In genomic region chr2:219544567-219544966, GRCh38 we compare ENCODE assay signal across 8 cellular contexts. TPM values are rescaled to one million over a fixed set of nuclear protein-coding genes. Genes with fewer than 3 reads are reported as not detected.
A peak's percentile ranks its signal among the peaks of the same experiment; 100 is the strongest.
DNase-seq lines count a peak whose midpoint lies in the region; ATAC-seq and FAIRE-seq lines count a peak whose summit lies in the region.

No MANE protein-coding gene starts in this region.

- H3K4me3 Mint-ChIP-seq in activated CD4-positive, alpha-beta T cell treated with anti-CD3 and anti-CD28 coated beads, Interleukin-2, amount 10 ng/mL, durations not matched to agents 7 days and 5 days: peak overlapping the region; percentile 73
- peak overlapping the region; percentile 74 for H3K4me3 Mint-ChIP-seq in activated CD4-positive, alpha-beta memory T cell treated with anti-CD3 and anti-CD28 coated beads, Interleukin-2, amount 10 ng/mL, durations not matched to agents 7 days and 5 days

- POLR2A ChIA-PET in activated CD4-positive, alpha-beta T cell treated with anti-CD3 and anti-CD28 coated beads, Interleukin-2, amount 10 ng/mL, durations not matched to agents 7 days and 5 days (lab: Charles Lee): no interaction called here
- POLR2A ChIA-PET in activated CD4-positive, alpha-beta memory T cell treated with anti-CD3 and anti-CD28 coated beads, Interleukin-2, amount 10 ng/mL, durations not matched to agents 7 days and 5 days (lab: Charles Lee): interaction anchor here (2.4 kb wide), 1 partner anchor 8 kb away, joined by 12 read pairs; no protein-coding TSS in a partner anchor

- peaks cover 7 to 13% of the 10 kb centered on the region in 2 donors for H3K36me3 ChIP-seq in stomach smooth muscle (ENCODE audit: control insufficient read depth in 2 of 2, insufficient read depth in 2 of 2, low read length in 2 of 2)

- H3K27me3 ChIP-seq in stomach smooth muscle (ENCODE audit: control insufficient read depth in 1 of 2, insufficient read depth in 2 of 2, low read length in 2 of 2): no peaks in the 10 kb centered on the region

- H3K9me3 Mint-ChIP-seq in activated CD4-positive, alpha-beta T cell treated with anti-CD3 and anti-CD28 coated beads, Interleukin-2, amount 10 ng/mL, durations not matched to agents 7 days and 5 days: no peaks in the 10 kb centered on the region
- no peaks in the 10 kb centered on the region for H3K9me3 Mint-ChIP-seq in activated CD4-positive, alpha-beta memory T cell treated with anti-CD3 and anti-CD28 coated beads, Interleukin-2, amount 10 ng/mL, durations not matched to agents 7 days and 5 days

- peak overlapping the region; percentile 57 to 74 for H3K9ac ChIP-seq in stomach smooth muscle (ENCODE audit: low read length in 2 of 2)

- no peaks in the 10 kb centered on the region for H3K36me3 Mint-ChIP-seq in activated CD4-positive, alpha-beta T cell treated with anti-CD3 and anti-CD28 coated beads, Interleukin-2, amount 10 ng/mL, durations not matched to agents 7 days and 5 days (ENCODE audit: low read depth)
- H3K36me3 Mint-ChIP-seq in activated CD4-positive, alpha-beta memory T cell treated with anti-CD3 and anti-CD28 coated beads, Interleukin-2, amount 10 ng/mL, durations not matched to agents 7 days and 5 days (ENCODE audit: low read depth): peaks cover 7% of the 10 kb centered on the region

- no peak for DNase-seq in activated CD4-positive, alpha-beta T cell treated with anti-CD3 and anti-CD28 coated beads, Interleukin-2, amount 10 ng/mL, durations not matched to agents 7 days and 5 days
- no peak for DNase-seq in activated CD4-positive, alpha-beta T cell treated with anti-CD3 and anti-CD28 coated beads, Interleukin-2, amount 50 U/mL, for 1 hour
- no peak for DNase-seq in activated CD4-positive, alpha-beta memory T cell treated with anti-CD3 and anti-CD28 coated beads, Interleukin-2, amount 10 ng/mL, durations not matched to agents 7 days and 5 days
- no peak for DNase-seq in RCC 7860 (ENCODE audit: low spot score)

- peak overlapping the region; percentile 78 for H3K27ac ChIP-seq in stomach smooth muscle (ENCODE audit: low read length)

- CTCF ChIA-PET in activated CD4-positive, alpha-beta T cell treated with anti-CD3 and anti-CD28 coated beads, Interleukin-2, amount 10 ng/mL, durations not matched to agents 7 days and 5 days (lab: Charles Lee): interaction anchor here (1.0 to 4.7 kb wide), 3 partner anchors 15 to 128 kb away, joined by 3 to 39 read pairs (median 3); no protein-coding TSS in a partner anchor
- CTCF ChIA-PET in activated CD4-positive, alpha-beta memory T cell treated with anti-CD3 and anti-CD28 coated beads, Interleukin-2, amount 10 ng/mL, durations not matched to agents 7 days and 5 days (lab: Charles Lee): interaction anchor here (1.3 to 4.9 kb wide), 5 partner anchors 13 to 98 kb away, joined by 3 to 34 read pairs (median 3); partner anchors contain the start of gene STK11IP

- peaks cover 15% of the 10 kb centered on the region for H3K27me3 Mint-ChIP-seq in activated CD4-positive, alpha-beta T cell treated with anti-CD3 and anti-CD28 coated beads, Interleukin-2, amount 10 ng/mL, durations not matched to agents 7 days and 5 days
- peaks cover 17% of the 10 kb centered on the region for H3K27me3 Mint-ChIP-seq in activated CD4-positive, alpha-beta memory T cell treated with anti-CD3 and anti-CD28 coated beads, Interleukin-2, amount 10 ng/mL, durations not matched to agents 7 days and 5 days

- no peak for ATAC-seq in GM19035 (IDR thresholded peaks at IDR 0.05; ENCODE audit: unreplicated experiment)
- ATAC-seq in HG02981 (IDR thresholded peaks at IDR 0.05; ENCODE audit: unreplicated experiment): no peak

- H3K27ac Mint-ChIP-seq in activated CD4-positive, alpha-beta T cell treated with anti-CD3 and anti-CD28 coated beads, Interleukin-2, amount 10 ng/mL, durations not matched to agents 7 days and 5 days: peak overlapping the region; percentile 54
- peak overlapping the region; percentile 44 for H3K27ac Mint-ChIP-seq in activated CD4-positive, alpha-beta memory T cell treated with anti-CD3 and anti-CD28 coated beads, Interleukin-2, amount 10 ng/mL, durations not matched to agents 7 days and 5 days

- H3K9me3 ChIP-seq in iPS-18c (ENCODE audit: control insufficient read depth, insufficient read depth, low read length) (no peaks in the 10 kb centered on the region), stomach smooth muscle (ENCODE audit: control insufficient read depth in 2 of 2, low read length in 2 of 2) (no peaks in the 10 kb centered on the region)

- H3K4me3 ChIP-seq in iPS-18c (ENCODE audit: insufficient read depth, low read depth, low read length) (peak overlapping the region; percentile 87; the same call in 1 of the 2 replicates), stomach smooth muscle (ENCODE audit: low read length in 2 of 2) (peak overlapping the region; percentile 63 to 80)

- H3K4me1 Mint-ChIP-seq in activated CD4-positive, alpha-beta T cell treated with anti-CD3 and anti-CD28 coated beads, Interleukin-2, amount 10 ng/mL, durations not matched to agents 7 days and 5 days: peaks cover 24% of the 10 kb centered on the region
- H3K4me1 Mint-ChIP-seq in activated CD4-positive, alpha-beta memory T cell treated with anti-CD3 and anti-CD28 coated beads, Interleukin-2, amount 10 ng/mL, durations not matched to agents 7 days and 5 days: peaks cover 23% of the 10 kb centered on the region

- no peak for FAIRE-seq in RCC 7860 (lab: Jason Lieb, UNC)

- peaks cover 29% of the 10 kb centered on the region for H3K4me1 ChIP-seq in stomach smooth muscle (ENCODE audit: control insufficient read depth, insufficient read depth, low read length)

RNA-seq across cellular contexts. Expression of gene TMEM198, which starts 0.7 kb away (rescaled TPM):
- under 1 TPM; 0.44 to 0.69 TPM for total RNA-seq in activated CD4-positive, alpha-beta T cell treated with anti-CD3 and anti-CD28 coated beads, Interleukin-2, amount 10 ng/mL, durations not matched to agents 7 days and 5 days
- 1 to 10 TPM in 1 of 2 experiments, under 1 TPM in 1; 0.95 to 1.0 TPM for total RNA-seq in activated CD4-positive, alpha-beta memory T cell treated with anti-CD3 and anti-CD28 coated beads, Interleukin-2, amount 10 ng/mL, durations not matched to agents 7 days and 5 days

RNA-seq across cellular contexts. Expression of gene CHPF, which starts 1.0 kb away (rescaled TPM):
- 1 to 10 TPM; 6.4 to 7.8 TPM for total RNA-seq in activated CD4-positive, alpha-beta T cell treated with anti-CD3 and anti-CD28 coated beads, Interleukin-2, amount 10 ng/mL, durations not matched to agents 7 days and 5 days
- 10 to 100 TPM; 14.5 to 14.9 TPM for total RNA-seq in activated CD4-positive, alpha-beta memory T cell treated with anti-CD3 and anti-CD28 coated beads, Interleukin-2, amount 10 ng/mL, durations not matched to agents 7 days and 5 days

RNA-seq across cellular contexts. Expression of gene OBSL1, which starts 26.8 kb away (rescaled TPM):
- not detected for total RNA-seq in activated CD4-positive, alpha-beta T cell treated with anti-CD3 and anti-CD28 coated beads, Interleukin-2, amount 10 ng/mL, durations not matched to agents 7 days and 5 days
- total RNA-seq in activated CD4-positive, alpha-beta memory T cell treated with anti-CD3 and anti-CD28 coated beads, Interleukin-2, amount 10 ng/mL, durations not matched to agents 7 days and 5 days: not detected

RNA-seq across cellular contexts. Expression of gene INHA, which starts 27.5 kb away (rescaled TPM):
- not detected for total RNA-seq in activated CD4-positive, alpha-beta T cell treated with anti-CD3 and anti-CD28 coated beads, Interleukin-2, amount 10 ng/mL, durations not matched to agents 7 days and 5 days
- total RNA-seq in activated CD4-positive, alpha-beta memory T cell treated with anti-CD3 and anti-CD28 coated beads, Interleukin-2, amount 10 ng/mL, durations not matched to agents 7 days and 5 days: not detected

RNA-seq across cellular contexts. Expression of gene ASIC4, which starts 30.3 kb away (rescaled TPM):
- total RNA-seq in activated CD4-positive, alpha-beta T cell treated with anti-CD3 and anti-CD28 coated beads, Interleukin-2, amount 10 ng/mL, durations not matched to agents 7 days and 5 days: not detected
- total RNA-seq in activated CD4-positive, alpha-beta memory T cell treated with anti-CD3 and anti-CD28 coated beads, Interleukin-2, amount 10 ng/mL, durations not matched to agents 7 days and 5 days: under 1 TPM in 1 of 2 experiments, not detected in 1; 0.13 TPM
